ENCODE assay signal across 8 cellular contexts in the genomic region with DNA sequence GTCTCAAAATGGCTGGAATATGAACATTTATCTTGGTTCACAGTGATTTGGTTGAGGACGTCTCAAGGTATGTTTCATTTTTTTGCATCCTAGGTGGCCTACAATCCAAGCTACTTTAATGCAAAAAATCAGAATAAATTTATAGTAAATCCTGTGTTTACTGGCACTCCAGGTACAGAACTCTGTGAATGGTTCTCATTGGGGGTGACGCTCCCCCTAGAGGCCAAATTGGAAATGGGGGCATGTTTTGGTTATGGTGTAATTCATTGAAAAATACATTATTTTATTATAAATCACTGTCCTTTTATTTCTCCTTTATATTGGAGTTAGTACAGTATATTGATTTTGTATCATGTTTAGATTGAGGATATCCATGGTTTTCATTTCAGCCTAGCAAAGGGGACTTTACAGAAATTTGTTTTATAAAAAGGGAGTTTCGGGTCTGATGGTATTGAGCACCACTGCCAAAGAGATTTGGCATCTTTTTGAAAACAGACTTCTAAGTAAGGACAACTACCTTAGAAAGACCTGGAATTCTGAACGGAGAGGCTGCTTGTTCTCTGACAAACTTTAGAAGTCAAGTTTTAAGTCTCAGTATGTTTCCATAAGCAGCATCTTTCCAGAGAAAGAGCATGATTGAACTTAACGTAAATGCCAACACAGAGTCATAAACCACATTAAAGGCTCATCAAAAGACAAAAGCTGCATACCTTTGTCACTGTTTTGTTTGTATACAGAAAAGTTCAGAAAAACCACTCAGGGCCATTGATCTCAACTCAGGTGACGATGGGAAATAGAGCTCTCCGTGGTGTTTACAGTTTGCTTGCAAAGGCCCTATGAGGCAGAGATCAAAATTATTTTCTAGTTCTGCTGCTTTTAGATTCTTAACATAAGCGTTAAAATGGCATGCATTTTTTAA. TPM values are rescaled to one million over a fixed set of nuclear protein-coding genes. Genes with fewer than 3 reads are reported as not detected.
DNase-seq lines count a peak whose midpoint lies in the region; ATAC-seq and TF ChIP-seq lines count a peak whose summit lies in the region.

No MANE protein-coding gene starts in this region.

- no peaks in the 10 kb centered on the region for H3K79me2 ChIP-seq in KMS-11 (ENCODE audit: insufficient read depth, low read depth)

- no peaks in the 10 kb centered on the region for H4K20me1 ChIP-seq in KMS-11 (ENCODE audit: insufficient read depth)

- H3K27ac Mint-ChIP-seq in Caco-2 (ENCODE audit: unreplicated experiment), result no peak overlapping the region

- intact Hi-C loops in Caco-2 (cut with micrococcal nuclease; ENCODE audit: unreplicated experiment), result loop anchor here (1.0 kb wide), 1 partner anchor 44 kb away; no protein-coding TSS in a partner anchor

- H3K4me3 ChIP-seq in Caco-2 (ENCODE audit: low read depth, low read length) (no peak overlapping the region), KMS-11 (IDR thresholded peaks at IDR 0.05; ENCODE audit: insufficient read depth, low read depth, low read length) (no peak overlapping the region), gastroesophageal sphincter (no peak overlapping the region)

- CTCF ChIA-PET in Caco-2 (lab: Charles Lee), result interaction anchor here (0.7 kb wide), 1 partner anchor 39 kb away, joined by 3 read pairs; no protein-coding TSS in a partner anchor

- TF ChIP-seq POLR2A in gastroesophageal sphincter (IDR thresholded peaks at IDR 0.05), result no peak

- POLR2A ChIA-PET in Caco-2 (lab: Charles Lee), result no interaction called here

- H3K36me3 ChIP-seq in Caco-2 (ENCODE audit: control insufficient read depth, insufficient read depth, low read length) (no peaks in the 10 kb centered on the region), KMS-11 (ENCODE audit: insufficient read depth) (no peaks in the 10 kb centered on the region), gastroesophageal sphincter (no peaks in the 10 kb centered on the region)

- H3K27me3 ChIP-seq in Caco-2 (replicated peaks; ENCODE audit: control insufficient read depth, insufficient read depth, low read length) (no peaks in the 10 kb centered on the region), KMS-11 (ENCODE audit: insufficient read depth, low read depth) (no peaks in the 10 kb centered on the region), gastroesophageal sphincter (no peaks in the 10 kb centered on the region)

- H3K9me3 ChIP-seq in Caco-2 (no peaks in the 10 kb centered on the region), gastroesophageal sphincter (no peaks in the 10 kb centered on the region)

- TF ChIP-seq EP300 in gastroesophageal sphincter (IDR thresholded peaks at IDR 0.05), result no peak

- H3K27ac ChIP-seq in KMS-11 (no peak overlapping the region), gastroesophageal sphincter (no peak overlapping the region)

- no peaks in the 10 kb centered on the region for H3K4me1 Mint-ChIP-seq in Caco-2 (ENCODE audit: low read depth, unreplicated experiment)

- ATAC-seq in gastroesophageal sphincter (no peak), HG03159 (IDR thresholded peaks at IDR 0.05; ENCODE audit: unreplicated experiment) (no peak), HG03095 (IDR thresholded peaks at IDR 0.05; ENCODE audit: unreplicated experiment) (no peak)

- H3K36me3 Mint-ChIP-seq in Caco-2 (ENCODE audit: insufficient read depth, unreplicated experiment), result no peaks in the 10 kb centered on the region

- H3K9ac ChIP-seq in KMS-11, result no peak overlapping the region

- no TSS peak for BruUV-seq in Caco-2 (replicated peaks; lab: Mats Ljungman, UMichigan)

- TF ChIP-seq CTCF in Caco-2 (IDR thresholded peaks at IDR 0.05; ENCODE audit: insufficient read depth in 1 of 2, low read depth in 1 of 2, low read length in 1 of 2, severe bottlenecking in 1 of 2, unreplicated experiment in 1 of 2) (peak; percentile 52 to 65), KMS-11 (conservative IDR thresholded peaks at IDR 0.05; ENCODE audit: low read depth, low read length) (peak; percentile 60), gastroesophageal sphincter (IDR thresholded peaks at IDR 0.05) (peak; percentile 26 to 61 (median 30))

- H3K4me1 ChIP-seq in Caco-2 (no peaks in the 10 kb centered on the region), KMS-11 (ENCODE audit: low read depth, poor library complexity, severe bottlenecking) (no peaks in the 10 kb centered on the region), gastroesophageal sphincter (no peaks in the 10 kb centered on the region)

- no peak overlapping the region for H3K4me3 Mint-ChIP-seq in Caco-2 (ENCODE audit: unreplicated experiment)

- H2AFZ ChIP-seq in KMS-11 (ENCODE audit: low read depth), result no peak overlapping the region

- H3K4me2 ChIP-seq in KMS-11, result no peak overlapping the region

- no peaks in the 10 kb centered on the region for H3K9me3 Mint-ChIP-seq in Caco-2 (ENCODE audit: unreplicated experiment)

- H3K27me3 Mint-ChIP-seq in Caco-2 (ENCODE audit: insufficient read depth, unreplicated experiment), result no peaks in the 10 kb centered on the region

- 56 to 72% methylated on average over 6 to 8 of the region's 8 CpGs for WGBS in gastroesophageal sphincter (ENCODE audit: low coverage in 1 of 2), 2 donors

- DNase-seq in Caco-2, result peak in 1 of 2 experiments; percentile 28
- DNase-seq in activated T-cell treated with anti-CD3 and anti-CD28 coated beads for 1 hour (ENCODE audit: low read depth), result peak; percentile 43
- peak; percentile 13 to 36 for DNase-seq in stimulated activated CD8-positive, alpha-beta memory T cell treated with anti-CD3 and anti-CD28 coated beads, Interleukin-7, amount 100 ng/mL, for 4 hours (ENCODE audit: low read depth in 2 of 2)
- no peak for DNase-seq in mucosa of gallbladder (ENCODE audit: low spot score)

RNA-seq across cellular contexts. Expression of a gene that starts 19.4 kb away (rescaled TPM):
- total RNA-seq in Caco-2 (2022) (9.7 and 10.0 TPM in 2 replicates), gastroesophageal sphincter (10 to 100 TPM; 10.5 to 32.7 (median 14.3) TPM), mucosa of gallbladder (15.6 TPM)
